In the genomic region with DNA sequence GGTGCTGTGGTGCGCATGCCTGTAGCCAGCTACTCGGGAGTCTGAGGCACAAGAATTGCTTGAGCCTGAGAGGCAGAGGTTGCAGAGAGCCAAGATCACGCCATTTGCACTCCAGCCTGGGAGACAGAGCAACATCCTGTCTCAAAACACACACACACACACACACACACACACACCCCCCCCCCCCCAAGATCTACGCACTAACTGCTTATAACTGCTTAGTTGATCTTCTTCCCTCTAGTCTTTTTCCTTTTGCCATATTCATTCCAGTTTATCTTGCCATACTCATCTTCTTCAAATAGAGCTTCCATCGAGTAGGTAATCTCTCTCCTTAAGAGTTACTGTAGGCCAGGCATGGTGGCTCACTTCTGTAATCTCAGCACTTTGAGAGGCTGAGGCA, we compare ENCODE assay signal across 21 cellular contexts. TPM values are rescaled to one million over a fixed set of nuclear protein-coding genes. Genes with fewer than 3 reads are reported as not detected.
DNase-seq lines count a peak whose midpoint lies in the region; ATAC-seq and TF ChIP-seq lines count a peak whose summit lies in the region.
"Had no signal": no experiment of that assay in that cellular context is flagged by ENCODE, and none has a peak within 500 bp of the region (broad histone marks: within the 10 kb centered on the region; RNA-seq: fewer than 3 reads in every experiment).

No MANE protein-coding gene starts in this region.

- H3K27me3 ChIP-seq in A673 (replicated peaks; ENCODE audit: insufficient read depth, low read depth, low read length, poor library complexity) (no peaks in the 10 kb centered on the region), endodermal cell (ENCODE audit: control insufficient read depth, insufficient read depth, low read length, poor library complexity, severe bottlenecking) (no peaks in the 10 kb centered on the region), left ventricle myocardium inferior (ENCODE audit: low read depth) (no peaks in the 10 kb centered on the region), HAP-1 (ENCODE audit: low read depth) (no peaks in the 10 kb centered on the region)
- no peaks in the 10 kb centered on the region for H3K27me3 ChIP-seq in CD4-positive, alpha-beta memory T cell (ENCODE audit: insufficient read depth, low read length)
- H3K27me3 ChIP-seq: SJCRH30 had no signal

- H3K9me3 ChIP-seq in A673 (ENCODE audit: low read depth, low read length, poor library complexity, severe bottlenecking) (peaks cover 5% of the 10 kb centered on the region), T-helper 17 cell (ENCODE audit: control insufficient read depth, low read length, poor library complexity, severe bottlenecking) (no peaks in the 10 kb centered on the region), endodermal cell (ENCODE audit: control insufficient read depth, low read length) (no peaks in the 10 kb centered on the region), left ventricle myocardium inferior (replicated peaks) (no peaks in the 10 kb centered on the region), HAP-1 (no peaks in the 10 kb centered on the region)
- no peaks in the 10 kb centered on the region for H3K9me3 ChIP-seq in CD4-positive, alpha-beta memory T cell (ENCODE audit: control insufficient read depth in 1 of 2, low read length in 2 of 2)

- peaks cover 56 to 86% (median 73%) of the 10 kb centered on the region in 4 donors for H3K4me1 Mint-ChIP-seq in CD4-positive, alpha-beta memory T cell
- H3K4me1 Mint-ChIP-seq in T-helper 17 cell (peaks cover 49% of the 10 kb centered on the region), endodermal cell (peaks cover 5% of the 10 kb centered on the region)

- intact Hi-C loops in A673 (cut with micrococcal nuclease; ENCODE audit: unreplicated experiment) (no loop called here), left ventricle myocardium inferior (cut with micrococcal nuclease) (no loop called here)
- intact Hi-C loops in CD4-positive, alpha-beta memory T cell (cut with micrococcal nuclease), result no loop called here

- peaks cover 0 to 3% (median 0%) of the 10 kb centered on the region in 8 donors for H3K9me3 Mint-ChIP-seq in CD4-positive, alpha-beta memory T cell
- no peaks in the 10 kb centered on the region for H3K9me3 Mint-ChIP-seq in endodermal cell
- H3K9me3 Mint-ChIP-seq: HFFc6 had no signal

- H3K9ac ChIP-seq in endodermal cell (ENCODE audit: extremely low read depth, low read length, poor library complexity, severe bottlenecking), result no peak overlapping the region

- peak overlapping the region; percentile 13 to 88 (median 85) for H3K27ac Mint-ChIP-seq in CD4-positive, alpha-beta memory T cell
- H3K27ac Mint-ChIP-seq in T-helper 17 cell, result peak overlapping the region; percentile 93
- peak overlapping the region; percentile 33 for H3K27ac Mint-ChIP-seq in endodermal cell
- H3K27ac Mint-ChIP-seq: HFFc6 had no signal

- no TSS peak for BruUV-seq in A673 (replicated peaks; lab: Mats Ljungman, UMichigan)

- H3K27ac ChIP-seq in A673 (ENCODE audit: low read depth, low read length, poor library complexity, severe bottlenecking) (peak overlapping the region; percentile 10), endodermal cell (ENCODE audit: low read depth, low read length) (no peak overlapping the region), left ventricle myocardium inferior (replicated peaks) (no peak overlapping the region)
- no peak overlapping the region for H3K27ac ChIP-seq in CD4-positive, alpha-beta memory T cell (ENCODE audit: low read depth, low read length)
- H3K27ac ChIP-seq: SJCRH30 had no signal

- TF ChIP-seq CTCF in A673 (conservative IDR thresholded peaks at IDR 0.05; ENCODE audit: low read depth, low read length) (no peak), endodermal cell (conservative IDR thresholded peaks at IDR 0.05) (no peak), left ventricle myocardium inferior (IDR thresholded peaks at IDR 0.05; ENCODE audit: borderline replicate concordance) (no peak)

- CTCF ChIA-PET in A673 (lab: Charles Lee) (no interaction called here), HEK293T (lab: Yijun Ruan, JAX) (interaction anchor here (0.7 kb wide), 1 partner anchor 16 kb away, joined by 5 read pairs; no protein-coding TSS in a partner anchor)
- CTCF ChIA-PET in CD4-positive, alpha-beta memory T cell (lab: Charles Lee; ENCODE audit: partially characterized antibody), result interaction anchor here (0.7 to 1.3 kb wide), 5 partner anchors 20 to 99 kb away, joined by 3 to 5 read pairs (median 4); a partner anchor contains a TSS

- no peaks in the 10 kb centered on the region for H3K27me3 Mint-ChIP-seq in CD4-positive, alpha-beta memory T cell
- H3K27me3 Mint-ChIP-seq in T-helper 17 cell (no peaks in the 10 kb centered on the region), endodermal cell (ENCODE audit: insufficient read depth) (no peaks in the 10 kb centered on the region)

- peak overlapping the region; percentile 3 to 85 (median 56) for H3K4me3 Mint-ChIP-seq in CD4-positive, alpha-beta memory T cell
- H3K4me3 Mint-ChIP-seq in T-helper 17 cell, result peak overlapping the region; percentile 79
- H3K4me3 Mint-ChIP-seq in endodermal cell, result no peak overlapping the region
- H3K4me3 Mint-ChIP-seq: HFFc6 had no signal

- DNase-seq in A673 (ENCODE audit: low spot score) (no peak), T-helper 17 cell (no peak), endodermal cell (no peak), left ventricle myocardium inferior (no peak), HEK293T (ENCODE audit: extremely low spot score) (no peak), SW 1271 (lab: John Stamatoyannopoulos, UW) (no peak), HAP-1 (ENCODE audit: low spot score in 2 of 2) (no peak)
- DNase-seq in CD4-positive, alpha-beta memory T cell, result no peak
- DNase-seq: DMS53; GDM1; KBM-7; MM.1S; NCI-H1048; NCI-H1436 treated with DMSO at 0.1 percent for 48 hours; NCI-H1930; NCI-H345; NCI-H524; NCI-H774; NK-92 treated with Interleukin-12 subunit alpha and Interleukin-12 subunit beta, amount 100 ng/mL, for 24 hours; SJCRH30 had no signal

- H3K4me3 ChIP-seq in A673 (ENCODE audit: low read depth, low read length, poor library complexity, severe bottlenecking), result no peak overlapping the region
- no peak overlapping the region for H3K4me3 ChIP-seq in CD4-positive, alpha-beta memory T cell (ENCODE audit: low read length in 2 of 2)
- H3K4me3 ChIP-seq in endodermal cell (ENCODE audit: low read length), result no peak overlapping the region
- no peak overlapping the region for H3K4me3 ChIP-seq in left ventricle myocardium inferior
- no peak overlapping the region for H3K4me3 ChIP-seq in HAP-1
- H3K4me3 ChIP-seq: SJCRH30 had no signal

- in situ Hi-C loops in HAP-1 (cut with MboI; ENCODE audit: low sequenced_read_pairs), result no loop called here

- H3K36me3 ChIP-seq in A673 (ENCODE audit: insufficient read depth, low read length, poor library complexity, severe bottlenecking) (no peaks in the 10 kb centered on the region), endodermal cell (ENCODE audit: control insufficient read depth, insufficient read depth, low read length) (no peaks in the 10 kb centered on the region), left ventricle myocardium inferior (no peaks in the 10 kb centered on the region), HAP-1 (replicated peaks) (no peaks in the 10 kb centered on the region)
- H3K36me3 ChIP-seq in CD4-positive, alpha-beta memory T cell (ENCODE audit: insufficient read depth, low read length), result no peaks in the 10 kb centered on the region
- H3K36me3 ChIP-seq: SJCRH30 had no signal

- peaks cover 0 to 5% of the 10 kb centered on the region in 2 donors for H3K36me3 Mint-ChIP-seq in CD4-positive, alpha-beta memory T cell
- peaks cover 2% of the 10 kb centered on the region for H3K36me3 Mint-ChIP-seq in T-helper 17 cell (ENCODE audit: low read depth)
- H3K36me3 Mint-ChIP-seq in endodermal cell (ENCODE audit: low read depth), result no peaks in the 10 kb centered on the region

- no peak for ATAC-seq in T-helper 17 cell

- H3K4me1 ChIP-seq in A673 (ENCODE audit: insufficient read depth, low read length, poor library complexity, severe bottlenecking) (peaks cover 8% of the 10 kb centered on the region), endodermal cell (ENCODE audit: control insufficient read depth, insufficient read depth, low read length) (no peaks in the 10 kb centered on the region), left ventricle myocardium inferior (no peaks in the 10 kb centered on the region), HAP-1 (no peaks in the 10 kb centered on the region)
- H3K4me1 ChIP-seq in CD4-positive, alpha-beta memory T cell (ENCODE audit: insufficient read depth, low read length), result peaks cover 95% of the 10 kb centered on the region
- H3K4me1 ChIP-seq: SJCRH30 had no signal

- POLR2A ChIA-PET in A673 (lab: Charles Lee; ENCODE audit: low non-redundant PET) (no interaction called here), HEK293T (lab: Yijun Ruan, JAX) (no interaction called here)
- POLR2A ChIA-PET in CD4-positive, alpha-beta memory T cell (lab: Charles Lee; ENCODE audit: partially characterized antibody), result interaction anchor here (0.6 to 2.1 kb wide), 7 partner anchors 9 to 354 kb away, joined by 3 to 12 read pairs (median 3); a partner anchor contains a TSS

- WGBS in endodermal cell (ENCODE audit: insufficient coverage in 1 of 2, insufficient read length in 1 of 2), 2 experiments, result 96% methylated on average over 4 to 5 of the region's 5 CpGs

TF ChIP-seq in HEK293T, 16 proteins besides CTCF, POLR2A, EP300 and RAD21:
- no peak for TF ChIP-seq FOXA1 (IDR thresholded peaks at IDR 0.05)
- no peak for TF ChIP-seq CTBP1 (IDR thresholded peaks at IDR 0.05; ENCODE audit: borderline replicate concordance)

RNA-seq across cellular contexts. Expression of a gene that starts 20.9 kb away (rescaled TPM):
- total RNA-seq in A673 (2021), result 337 TPM in 2 replicates
- total RNA-seq in CD4-positive, alpha-beta memory T cell, result 100 to 1,000 TPM; 320 to 321 TPM
- 100 to 1,000 TPM in 1 of 2 donors, 10 to 100 TPM in 1; 56.1 to 106 TPM for polyA plus RNA-seq in CD4-positive, alpha-beta memory T cell
- total RNA-seq in T-helper 17 cell, result 100 to 1,000 TPM; 193 to 221 TPM
- total RNA-seq in endodermal cell, result 10 to 100 TPM; 60.3 to 91.0 TPM
- polyA plus RNA-seq in endodermal cell (2013, experiment 1 of 2), result 72.3 TPM
- 72.7 TPM for polyA plus RNA-seq in endodermal cell (2013, experiment 2 of 2)
- total RNA-seq in left ventricle myocardium inferior, result 23.4 TPM

Comparison
In these comparisons a context has a peak if more than half of its experiments do, and no peak if none do; other contexts are left out.
1. H3K27ac Mint-ChIP-seq: peak in every context shown above with its lines; median percentile 93 in T-helper 17 cell; 85 in CD4-positive, alpha-beta memory T cell; 33 in endodermal cell.